In the genomic region with DNA sequence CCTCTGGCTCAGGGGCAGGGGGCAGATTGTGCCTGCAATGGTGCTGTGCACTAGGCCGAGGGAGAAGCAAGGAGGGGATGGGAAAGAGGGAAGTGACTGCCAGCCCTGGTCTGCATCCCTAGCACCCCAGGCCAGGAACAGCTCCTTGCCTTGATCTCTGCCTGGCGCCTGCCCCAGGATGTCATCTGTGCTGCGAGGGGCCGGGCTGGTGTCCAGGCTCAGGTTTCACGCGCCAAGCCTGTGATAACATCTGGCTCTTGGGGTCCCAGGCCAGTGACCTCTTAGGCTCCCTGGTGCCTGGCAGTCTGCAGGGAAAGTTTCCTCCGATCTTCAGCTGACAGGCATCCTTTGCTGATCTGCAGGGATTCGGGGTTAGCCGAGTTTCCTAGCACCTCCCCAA, we compare ENCODE assay signal across 33 cellular contexts.
DNase-seq lines count a peak whose midpoint lies in the region; ATAC-seq and TF ChIP-seq lines count a peak whose summit lies in the region.
"Had no signal": no experiment of that assay in that cellular context is flagged by ENCODE, and none has a peak within 500 bp of the region (broad histone marks: within the 10 kb centered on the region; RNA-seq: fewer than 3 reads in every experiment).

No MANE protein-coding gene starts in this region.

- TF ChIP-seq CTCF in cardiac muscle cell (IDR thresholded peaks at IDR 0.05; ENCODE audit: low read depth, low read length) (no peak), foreskin fibroblast (IDR thresholded peaks at IDR 0.05; ENCODE audit: low read depth, low read length) (no peak)

- no peaks in the 10 kb centered on the region for H3K36me3 ChIP-seq in cardiac muscle cell
- H3K36me3 ChIP-seq: pancreas, stomach, thyroid gland, vagina had no signal

- peaks cover 31% of the 10 kb centered on the region for H3K4me1 ChIP-seq in cardiac muscle cell (ENCODE audit: low read depth)
- H3K4me1 ChIP-seq: pancreas, stomach, thyroid gland, vagina had no signal

- H3K4me3 ChIP-seq in cardiac muscle cell, result no peak overlapping the region
- no peak overlapping the region for H3K4me3 ChIP-seq in foreskin fibroblast (ENCODE audit: low read depth in 1 of 2, low read length in 2 of 2)
- H3K4me3 ChIP-seq: pancreas, stomach, thyroid gland, vagina had no signal

- H3K27me3 ChIP-seq in cardiac muscle cell, result no peaks in the 10 kb centered on the region
- H3K27me3 ChIP-seq: pancreas, thyroid gland, vagina had no signal

- no peaks in the 10 kb centered on the region for H3K9me3 ChIP-seq in cardiac muscle cell (ENCODE audit: low read depth)
- H3K9me3 ChIP-seq: pancreas, stomach, thyroid gland, vagina had no signal

- peak overlapping the region; percentile 32 for H3K27ac ChIP-seq in cardiac muscle cell
- H3K27ac ChIP-seq: pancreas, stomach, thyroid gland, vagina had no signal

- H3K27me3 Mint-ChIP-seq in stimulated activated memory B cell treated with anti-CD40 and anti-IgM and Interleukin-4, amounts not matched to agents 10 μg/mL and 1 μg/mL and 100 μg/mL, for 72 hours, result peaks cover 12% of the 10 kb centered on the region

- DNase-seq in cardiac muscle cell (ENCODE audit: low read depth in 1 of 2, low spot score in 1 of 2), result peak in 1 of 2 donors; percentile 88
- no peak for DNase-seq in Right ventricle myocardium inferior (ENCODE audit: missing footprints)
- DNase-seq in SK-N-DZ (ENCODE audit: low spot score), result peak; percentile 84
- peak; percentile 87 for DNase-seq in iPS-NIHi11 (ENCODE audit: low spot score)
- no peak for DNase-seq in SW480 (ENCODE audit: low spot score)
- DNase-seq in foreskin fibroblast, result no peak
- DNase-seq in NCI-H1694 treated with DMSO at 0.1 percent for 48 hours (lab: John Stamatoyannopoulos, UW), result no peak
- DNase-seq: activated CD4-positive, alpha-beta T cell treated with anti-CD3 and anti-CD28 coated beads, Interleukin-2, amount 50 U/mL, for 4 hours; activated CD8-positive, alpha-beta memory T cell treated with anti-CD3 and anti-CD28 coated beads, Interleukin-2, amount 10 ng/mL, durations not matched to agents 7 days and 5 days; activated gamma-delta T cell; activated naive CD8-positive, alpha-beta T cell treated with anti-CD3 and anti-CD28 coated beads for 36 hours; activated T-cell treated with anti-CD3 and anti-CD28 coated beads, Interleukin-2, amount 50 U/mL, for 4 hours; aorta; CD4-positive, alpha-beta T cell; effector memory CD4-positive, alpha-beta T cell; EL; erythroblast; glutamatergic neuron; HFFc6; NCI-H1105; NCI-H187 treated with DMSO at 0.1 percent for 48 hours; NCI-H2171 treated with DMSO at 0.1 percent for 48 hours; NCI-H510A; pancreas; RPMI8226; stimulated activated CD4-positive, alpha-beta T cell treated with anti-CD3 and anti-CD28 coated beads, Interleukin-1b, Interleukin-23, amount 100 ng/mL, for 48 hours; stomach; thyroid gland had no signal

- H3K4me3 Mint-ChIP-seq in stimulated activated memory B cell treated with anti-CD40 and anti-IgM and Interleukin-4, amounts not matched to agents 10 μg/mL and 1 μg/mL and 100 μg/mL, for 72 hours, result no peak overlapping the region
- H3K4me3 Mint-ChIP-seq: activated CD8-positive, alpha-beta memory T cell treated with anti-CD3 and anti-CD28 coated beads, Interleukin-2, amount 10 ng/mL, durations not matched to agents 7 days and 5 days; activated naive CD8-positive, alpha-beta T cell treated with anti-CD3 and anti-CD28 coated beads for 36 hours; activated T-cell treated with anti-CD3 and anti-CD28 coated beads, Interleukin-2, amount 50 U/mL, for 4 hours; CD4-positive, alpha-beta T cell; HFFc6; nephron; T-helper 1 cell treated with Interleukin-12 subunit alpha and Interleukin-12 subunit beta and Interleukin-4 antibody, amounts not matched to agents 30 μg/mL and 1 μg/mL, for 36 hours had no signal

- no peak overlapping the region for H3K27ac Mint-ChIP-seq in stimulated activated memory B cell treated with anti-CD40 and anti-IgM and Interleukin-4, amounts not matched to agents 10 μg/mL and 1 μg/mL and 100 μg/mL, for 72 hours
- H3K27ac Mint-ChIP-seq: activated CD8-positive, alpha-beta memory T cell treated with anti-CD3 and anti-CD28 coated beads, Interleukin-2, amount 10 ng/mL, durations not matched to agents 7 days and 5 days; activated naive CD8-positive, alpha-beta T cell treated with anti-CD3 and anti-CD28 coated beads for 36 hours; CD4-positive, alpha-beta T cell; HFFc6; nephron; T-helper 1 cell treated with Interleukin-12 subunit alpha and Interleukin-12 subunit beta and Interleukin-4 antibody, amounts not matched to agents 30 μg/mL and 1 μg/mL, for 36 hours had no signal

- intact Hi-C loops in Right ventricle myocardium inferior (cut with DNase I), result no loop called here

- H3K4me1 Mint-ChIP-seq in stimulated activated memory B cell treated with anti-CD40 and anti-IgM and Interleukin-4, amounts not matched to agents 10 μg/mL and 1 μg/mL and 100 μg/mL, for 72 hours, result no peaks in the 10 kb centered on the region
- H3K4me1 Mint-ChIP-seq: activated CD8-positive, alpha-beta memory T cell treated with anti-CD3 and anti-CD28 coated beads, Interleukin-2, amount 10 ng/mL, durations not matched to agents 7 days and 5 days; activated naive CD8-positive, alpha-beta T cell treated with anti-CD3 and anti-CD28 coated beads for 36 hours had no signal

- H3K9me3 Mint-ChIP-seq in stimulated activated memory B cell treated with anti-CD40 and anti-IgM and Interleukin-4, amounts not matched to agents 10 μg/mL and 1 μg/mL and 100 μg/mL, for 72 hours, result no peaks in the 10 kb centered on the region
- H3K9me3 Mint-ChIP-seq: activated naive CD8-positive, alpha-beta T cell treated with anti-CD3 and anti-CD28 coated beads for 36 hours; activated T-cell treated with anti-CD3 and anti-CD28 coated beads, Interleukin-2, amount 50 U/mL, for 4 hours; CD4-positive, alpha-beta T cell; nephron; T-helper 1 cell treated with Interleukin-12 subunit alpha and Interleukin-12 subunit beta and Interleukin-4 antibody, amounts not matched to agents 30 μg/mL and 1 μg/mL, for 36 hours had no signal

- H3K36me3 Mint-ChIP-seq in stimulated activated memory B cell treated with anti-CD40 and anti-IgM and Interleukin-4, amounts not matched to agents 10 μg/mL and 1 μg/mL and 100 μg/mL, for 72 hours, result no peaks in the 10 kb centered on the region
- H3K36me3 Mint-ChIP-seq: activated CD8-positive, alpha-beta memory T cell treated with anti-CD3 and anti-CD28 coated beads, Interleukin-2, amount 10 ng/mL, durations not matched to agents 7 days and 5 days; activated naive CD8-positive, alpha-beta T cell treated with anti-CD3 and anti-CD28 coated beads for 36 hours had no signal

- ATAC-seq in Right ventricle myocardium inferior, result no peak
- peak; percentile 14 for ATAC-seq in stimulated activated memory B cell treated with anti-CD40 and anti-IgM and Interleukin-4, amounts not matched to agents 10 μg/mL and 1 μg/mL and 100 μg/mL, for 72 hours
- ATAC-seq: activated CD4-positive, CD25-positive, alpha-beta regulatory T cell treated with anti-CD3 and anti-CD28 coated beads, Interleukin-2, amount 50 U/mL, for 24 hours; activated CD8-positive, alpha-beta memory T cell treated with anti-CD3 and anti-CD28 coated beads, Interleukin-2, amount 10 ng/mL, durations not matched to agents 7 days and 5 days; activated T-cell treated with anti-CD3 and anti-CD28 coated beads, Interleukin-2, amount 50 U/mL, for 4 hours; pancreas had no signal

Comparison
In these comparisons a context has a peak if more than half of its experiments do, and no peak if none do; other contexts are left out.
1. DNase-seq: peak in SK-N-DZ (single experiment) and iPS-NIHi11 (single experiment); none in Right ventricle myocardium inferior (single experiment), SW480 (single experiment), foreskin fibroblast (0 of 2) and NCI-H1694 treated with DMSO at 0.1 percent for 48 hours (single experiment).